8 cellular contexts compared by ENCODE assay signal in genomic region chr6:31580807-31581437, GRCh38. TPM values are rescaled to one million over a fixed set of nuclear protein-coding genes. Genes with fewer than 3 reads are reported as not detected.
DNase-seq lines count a peak whose midpoint lies in the region; ATAC-seq and TF ChIP-seq lines count a peak whose summit lies in the region.

No MANE protein-coding gene starts in this region.

- H2AFZ ChIP-seq in neuronal stem cell (ENCODE audit: low read length) = peak overlapping the region; percentile 100

- H2AK5ac ChIP-seq in neuronal stem cell (ENCODE audit: low read depth, low read length) = peak overlapping the region; percentile 95

- H3K4me3 ChIP-seq in neuronal stem cell (ENCODE audit: low read length in 2 of 2) = peak overlapping the region; percentile 63 to 96
- H3K4me3 ChIP-seq in subcutaneous abdominal adipose tissue (ENCODE audit: low read depth in 1 of 5, low read length in 5 of 5) = peak overlapping the region; percentile 89 to 96 (median 92)

- peak; percentile 96 for TF ChIP-seq CTCF in RWPE1 (conservative IDR thresholded peaks at IDR 0.05; ENCODE audit: low read depth)

- H3K14ac ChIP-seq in neuronal stem cell (ENCODE audit: low read length) = peak overlapping the region; percentile 75

- CTCF ChIA-PET in RWPE1 (lab: Yijun Ruan, JAX) = interaction anchor here (0.6 to 3.7 kb wide), 12 partner anchors 13 to 230 kb away, joined by 3 to 33 read pairs (median 5); partner anchors contain the start of genes ATP6V1G2 and NFKBIL1

- H3K27me3 ChIP-seq in neuronal stem cell (ENCODE audit: control insufficient read depth in 3 of 3, insufficient read depth in 3 of 3, low read depth in 1 of 3, low read length in 3 of 3) = peaks cover 0 to 42% (median 12%) of the 10 kb centered on the region in 3 experiments
- peaks cover 0 to 4% (median 0%) of the 10 kb centered on the region in 5 donors for H3K27me3 ChIP-seq in subcutaneous abdominal adipose tissue (ENCODE audit: control insufficient read depth in 5 of 5, insufficient read depth in 4 of 5, low read length in 5 of 5)

- no peak overlapping the region for H2BK5ac ChIP-seq in neuronal stem cell (ENCODE audit: low read length)

- H2BK12ac ChIP-seq in neuronal stem cell (ENCODE audit: low read length) = no peak overlapping the region

- H2BK120ac ChIP-seq in neuronal stem cell (ENCODE audit: low read depth, low read length) = peak overlapping the region; percentile 75

- no peaks in the 10 kb centered on the region for H3K79me1 ChIP-seq in neuronal stem cell (ENCODE audit: low read depth, low read length)

- H3K18ac ChIP-seq in neuronal stem cell (ENCODE audit: low read length) = peak overlapping the region; percentile 98

- no CpG with 5 or more reads among the region's 63 CpGs for WGBS in neuronal stem cell (ENCODE audit: extremely low coverage in 2 of 2, insufficient read length in 2 of 2, insufficient replicate concordance in 1 of 2), 2 donors

- H3K4me1 ChIP-seq in neuronal stem cell (ENCODE audit: control insufficient read depth in 2 of 2, insufficient read depth in 1 of 2, low read depth in 1 of 2, low read length in 2 of 2) (peaks cover 2 to 7% of the 10 kb centered on the region in 2 donors), subcutaneous abdominal adipose tissue (ENCODE audit: control insufficient read depth in 5 of 5, insufficient read depth in 5 of 5, low read length in 5 of 5) (peaks cover 5 to 53% (median 27%) of the 10 kb centered on the region in 5 donors)

- DNase-seq in COR-L47 (lab: John Stamatoyannopoulos, UW) (peak; percentile 70), KG1 (lab: John Stamatoyannopoulos, UW) (peak; percentile 51), RWPE1 (ENCODE audit: low spot score) (peak; percentile 83), activated gamma-delta T cell (lab: John Stamatoyannopoulos, UW) (peak; percentile 83), foreskin melanocyte (peak; percentile 57), neuronal stem cell (ENCODE audit: low spot score) (peak; percentile 83)

- H3K9me3 ChIP-seq in neuronal stem cell (replicated peaks in 1 of 2; ENCODE audit: control insufficient read depth in 2 of 2, insufficient read depth in 1 of 2, low read depth in 1 of 2, low read length in 2 of 2) (no peaks in the 10 kb centered on the region), subcutaneous abdominal adipose tissue (ENCODE audit: control insufficient read depth in 5 of 5, low read length in 5 of 5) (no peaks in the 10 kb centered on the region)

- peak overlapping the region; percentile 31 for H3K4ac ChIP-seq in neuronal stem cell (ENCODE audit: low read length)

- no peaks in the 10 kb centered on the region for H3K36me3 ChIP-seq in neuronal stem cell (replicated peaks in 1 of 2; ENCODE audit: control insufficient read depth in 2 of 2, insufficient read depth in 2 of 2, low read length in 2 of 2)
- H3K36me3 ChIP-seq in subcutaneous abdominal adipose tissue (ENCODE audit: control insufficient read depth in 5 of 5, insufficient read depth in 5 of 5, low read length in 5 of 5) = peaks cover 0 to 4% (median 0%) of the 10 kb centered on the region in 5 donors

- H3K4me2 ChIP-seq in neuronal stem cell (ENCODE audit: insufficient read depth, low read length, poor library complexity, severe bottlenecking) = peak overlapping the region; percentile 96

- peak overlapping the region; percentile 41 for H4K91ac ChIP-seq in neuronal stem cell (ENCODE audit: low read depth, low read length, poor library complexity)

- H3K9ac ChIP-seq in neuronal stem cell (ENCODE audit: low read depth, low read length, poor library complexity) = peak overlapping the region; percentile 96
- H3K9ac ChIP-seq in subcutaneous abdominal adipose tissue (ENCODE audit: low read length in 5 of 5) = peak overlapping the region; percentile 76 to 96 (median 93)

- H4K8ac ChIP-seq in neuronal stem cell (ENCODE audit: low read depth, low read length) = no peak overlapping the region

- H3K27ac ChIP-seq in RWPE1 (peak overlapping the region; percentile 43), neuronal stem cell (replicated peaks; ENCODE audit: low read length) (no peak overlapping the region), subcutaneous abdominal adipose tissue (ENCODE audit: low read depth, low read length) (peak overlapping the region; percentile 70)

- peak overlapping the region; percentile 79 for H2BK15ac ChIP-seq in neuronal stem cell (ENCODE audit: low read length)

- peak overlapping the region; percentile 97 for H3K23ac ChIP-seq in neuronal stem cell (ENCODE audit: low read depth, low read length, poor library complexity)

- POLR2A ChIA-PET in RWPE1 (lab: Yijun Ruan, JAX; ENCODE audit: low non-redundant PET) = interaction anchor here (1.2 kb wide), 1 partner anchor 18 kb away, joined by 3 read pairs; no protein-coding TSS in a partner anchor

- peak; percentile 43 for ATAC-seq in GM21367 (IDR thresholded peaks at IDR 0.05; ENCODE audit: unreplicated experiment)

RNA-seq across cellular contexts. Expression of gene LTB, which starts 1.3 kb away (rescaled TPM):
- polyA plus RNA-seq in neuronal stem cell (2013, experiment 1 of 2) = 0.08 TPM
- polyA plus RNA-seq in neuronal stem cell (2013, experiment 2 of 2) = 0.18 TPM

RNA-seq across cellular contexts. Expression of gene LST1, which starts 5.2 kb away (rescaled TPM):
- 0.81 TPM for polyA plus RNA-seq in neuronal stem cell (2013, experiment 1 of 2)
- polyA plus RNA-seq in neuronal stem cell (2013, experiment 2 of 2) = 0.73 TPM

RNA-seq across cellular contexts. Expression of gene TNF, which starts 5.6 kb away (rescaled TPM):
- polyA plus RNA-seq in neuronal stem cell (2013, experiment 1 of 2) = 0.03 TPM
- polyA plus RNA-seq in neuronal stem cell (2013, experiment 2 of 2) = 0.01 TPM

RNA-seq across cellular contexts. Expression of gene LTA, which starts 8.8 kb away (rescaled TPM):
- 0.07 TPM for polyA plus RNA-seq in neuronal stem cell (2013, experiment 1 of 2)
- polyA plus RNA-seq in neuronal stem cell (2013, experiment 2 of 2) = 0.07 TPM

RNA-seq across cellular contexts. Expression of gene NCR3, which starts 11.9 kb away (rescaled TPM):
- polyA plus RNA-seq in neuronal stem cell (2013, experiment 1 of 2) = 0.08 TPM
- polyA plus RNA-seq in neuronal stem cell (2013, experiment 2 of 2) = not detected
